In genomic region chr3:76025561-76025960, GRCh38 we compare ENCODE assay signal across 1 cellular context.
TF ChIP-seq lines count a peak whose summit lies in the region.

No MANE protein-coding gene starts in this region.

TF ChIP-seq in GM23338, 12 proteins besides CTCF, POLR2A, EP300 and RAD21 (continued from another document):
- TF ChIP-seq ZNF462 (CRISPR knock-in tag; IDR thresholded peaks at IDR 0.05) (no peak), JUNB (IDR thresholded peaks at IDR 0.05; ENCODE audit: unreplicated experiment) (no peak)
- TF ChIP-seq, protein P1, sequence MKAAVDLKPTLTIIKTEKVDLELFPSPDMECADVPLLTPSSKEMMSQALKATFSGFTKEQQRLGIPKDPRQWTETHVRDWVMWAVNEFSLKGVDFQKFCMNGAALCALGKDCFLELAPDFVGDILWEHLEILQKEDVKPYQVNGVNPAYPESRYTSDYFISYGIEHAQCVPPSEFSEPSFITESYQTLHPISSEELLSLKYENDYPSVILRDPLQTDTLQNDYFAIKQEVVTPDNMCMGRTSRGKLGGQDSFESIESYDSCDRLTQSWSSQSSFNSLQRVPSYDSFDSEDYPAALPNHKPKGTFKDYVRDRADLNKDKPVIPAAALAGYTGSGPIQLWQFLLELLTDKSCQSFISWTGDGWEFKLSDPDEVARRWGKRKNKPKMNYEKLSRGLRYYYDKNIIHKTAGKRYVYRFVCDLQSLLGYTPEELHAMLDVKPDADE (IDR thresholded peaks at IDR 0.05), result no peak
